ENCODE assay signal across 21 cellular contexts in genomic region chrX:139078761-139079160, GRCh38.
"Had no signal": no experiment of that assay in that cellular context is flagged by ENCODE, and none has a peak within 500 bp of the region (broad histone marks: within the 10 kb centered on the region; RNA-seq: fewer than 3 reads in every experiment).

No MANE protein-coding gene starts in this region.

- H3K9ac ChIP-seq: neural progenitor cell, parathyroid adenoma had no signal

- H3K4me1 ChIP-seq: neural progenitor cell, parathyroid adenoma, right atrium auricular region, sigmoid colon, thyroid gland had no signal

- H3K4me2 ChIP-seq: neural progenitor cell had no signal

- H3K4me3 ChIP-seq: lung, mucosa of descending colon, neural progenitor cell, right atrium auricular region, sigmoid colon, stomach, thyroid gland had no signal

- H3K27ac ChIP-seq: epithelial cell of prostate, neural progenitor cell, parathyroid adenoma, right atrium auricular region, sigmoid colon, stomach, thyroid gland had no signal

- H3K9me3 ChIP-seq: mucosa of descending colon, right atrium auricular region, sigmoid colon, stomach, thyroid gland had no signal

- ATAC-seq: esophagus mucosa; left lobe of liver; mucosa of descending colon; natural killer cell treated with Interleukin-12 subunit alpha and Interleukin-12 subunit beta and Interleukin-15 and Interleukin-18, amount 100 ng/mL, for 72 hours; stimulated activated effector memory CD8-positive, alpha-beta T cell treated with anti-CD3 and anti-CD28 coated beads, Interleukin-12 subunit alpha, Interleukin-12 subunit beta, amount 100 ng/mL, for 72 hours had no signal

- DNase-seq: effector CD8-positive, alpha-beta T cell; endodermal cell; head of caudate nucleus; mucosa of descending colon; naive B cell; sigmoid colon; stimulated activated CD4-positive, alpha-beta T cell treated with anti-CD3 and anti-CD28 coated beads, Interleukin-2, amount 100 ng/mL, for 24 hours; stimulated activated CD4-positive, alpha-beta T cell treated with anti-CD3 and anti-CD28 coated beads, Interleukin-4, amount 100 ng/mL, for 24 hours; stimulated activated naive CD4-positive, alpha-beta T cell treated with Interleukin-2 at 50 U/mL for 16 hours; stomach; thyroid gland; trophoblast cell had no signal

- H3K27me3 ChIP-seq: neural progenitor cell, right atrium auricular region, sigmoid colon, stomach, thyroid gland had no signal

- H2AFZ ChIP-seq: neural progenitor cell, parathyroid adenoma had no signal

- H3K36me3 ChIP-seq: neural progenitor cell, right atrium auricular region, sigmoid colon, stomach, thyroid gland had no signal

- H3K79me2 ChIP-seq: parathyroid adenoma had no signal
